In the genomic region with DNA sequence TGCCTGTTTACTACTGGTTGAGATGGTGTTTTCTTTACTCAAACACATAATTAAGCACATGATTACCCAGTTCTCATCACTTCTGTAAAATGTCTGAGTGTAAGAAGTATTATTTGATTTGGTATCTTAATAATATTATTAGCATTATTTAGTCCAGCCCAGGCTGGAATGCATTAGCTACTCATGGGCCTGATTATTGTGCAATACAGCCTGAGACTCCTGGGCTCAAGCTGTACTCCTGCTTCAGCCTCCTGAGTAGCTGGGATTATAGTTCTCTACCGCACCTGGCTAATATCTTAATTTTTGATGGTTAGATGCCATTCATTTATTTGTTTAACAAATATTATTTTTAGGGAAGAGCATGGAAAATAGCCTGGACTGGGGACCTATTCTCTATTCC, we compare ENCODE assay signal across 34 cellular contexts.
"Had no signal": no experiment of that assay in that cellular context is flagged by ENCODE, and none has a peak within 500 bp of the region (broad histone marks: within the 10 kb centered on the region; RNA-seq: fewer than 3 reads in every experiment).

No MANE protein-coding gene starts in this region.

- FAIRE-seq: astrocyte, bronchial epithelial cell had no signal

- H3K4me1 ChIP-seq: adrenal gland, ascending aorta, body of pancreas, breast epithelium had no signal

- H3K36me3 ChIP-seq: adrenal gland, ascending aorta, brain microvascular endothelial cell, breast epithelium, cardiac muscle cell had no signal

- H3K27ac ChIP-seq: adrenal gland, ascending aorta, body of pancreas, brain microvascular endothelial cell, breast epithelium, cardiac muscle cell had no signal

- DNase-seq: activated effector memory CD4-positive, alpha-beta T cell treated with anti-CD3 and anti-CD28 coated beads, Interleukin-2, amount 50 U/mL, for 16 hours; activated effector memory CD4-positive, alpha-beta T cell treated with Interleukin-2 at 50 U/mL for 16 hours; activated gamma-delta T cell; activated gamma-delta T cell treated with Interleukin-2 at 50 U/mL for 16 hours; activated naive CD4-positive, alpha-beta T cell; activated naive CD4-positive, alpha-beta T cell treated with anti-CD3 and anti-CD28 coated beads for 36 hours; activated naive CD4-positive, alpha-beta T cell treated with anti-CD3 and anti-CD28 coated beads, Interleukin-2, amount 10 ng/mL, durations not matched to agents 7 days and 5 days; activated naive CD4-positive, alpha-beta T cell treated with anti-CD3 and anti-CD28 coated beads, Interleukin-2, amount 50 U/mL, for 16 hours; activated naive CD4-positive, alpha-beta T cell treated with Interleukin-2 at 50 U/mL for 16 hours; activated naive CD8-positive, alpha-beta T cell treated with anti-CD3 and anti-CD28 coated beads for 36 hours; activated naive CD8-positive, alpha-beta T cell treated with anti-CD3 and anti-CD28 coated beads, Interleukin-2, amount 10 ng/mL, durations not matched to agents 7 days and 5 days; activated naive CD8-positive, alpha-beta T cell treated with anti-CD3 and anti-CD28 coated beads, Interleukin-2, amount 50 U/mL, for 24 hours; activated T-cell treated with anti-CD3 and anti-CD28 coated beads, Interleukin-2, amount 50 U/mL, for 1 hour; activated T-cell treated with anti-CD3 and anti-CD28 coated beads, Interleukin-2, amount 50 U/mL, for 24 hours; activated T-cell treated with anti-CD3 and anti-CD28 coated beads, Interleukin-2, amount 50 U/mL, for 4 hours; activated T-cell treated with anti-CD3 and anti-CD28 coated beads, Interleukin-2, amount 50 U/mL, for 48 hours; activated T-cell treated with anti-CD3 and anti-CD28 coated beads, Interleukin-2, amount 50 U/mL, for 72 hours; adrenal gland; amniotic stem cell; amygdala; anterior cingulate cortex; aorta; body of pancreas; brain microvascular endothelial cell; caudate nucleus; central memory CD4-positive, alpha-beta T cell; cerebellar nuclear complex had no signal

- ATAC-seq: activated naive CD4-positive, alpha-beta T cell treated with anti-CD3 and anti-CD28 coated beads, Interleukin-2, amount 50 U/mL, for 72 hours; activated naive CD8-positive, alpha-beta T cell treated with anti-CD3 and anti-CD28 coated beads, Interleukin-2, amount 50 U/mL, for 24 hours; activated T-cell treated with anti-CD3 and anti-CD28 coated beads, Interleukin-2, amount 50 U/mL, for 4 hours; activated T-cell treated with anti-CD3 and anti-CD28 coated beads, Interleukin-2, amount 50 U/mL, for 72 hours; activated T-helper 17 cell treated with anti-CD3 and anti-CD28 coated beads, Interleukin-2, amount 50 U/mL, for 72 hours; body of pancreas had no signal

- H3K4me3 ChIP-seq: adrenal gland, ascending aorta, body of pancreas, breast epithelium, cardiac muscle cell had no signal

- H3K9me3 ChIP-seq: ascending aorta, body of pancreas, breast epithelium had no signal

- H3K27me3 ChIP-seq: adrenal gland, ascending aorta, body of pancreas, brain microvascular endothelial cell, breast epithelium, cardiac muscle cell had no signal
